ENCODE assay signal across 1 cellular context in genomic region chr17:49496183-49496865, GRCh38.
TF ChIP-seq lines count a peak whose summit lies in the region.

No MANE protein-coding gene starts in this region.

TF ChIP-seq in HEK293, 187 proteins besides CTCF, POLR2A, EP300 and RAD21 (continued from another document):
- peak; percentile 97 for TF ChIP-seq ZBTB10 (tag by site-specific recombination; IDR thresholded peaks at IDR 0.05)
- TF ChIP-seq ZBTB17 (tag by site-specific recombination; IDR thresholded peaks at IDR 0.05), result peak; percentile 22; the same call in 1 of the 2 replicates
- TF ChIP-seq ZNF777 (tag by site-specific recombination; IDR thresholded peaks at IDR 0.05; ENCODE audit: borderline replicate concordance), result peak; percentile 57; the same call in 1 of the 2 replicates
- no peak for TF ChIP-seq ZNF292 (tag by site-specific recombination; IDR thresholded peaks at IDR 0.05; ENCODE audit: borderline replicate concordance, low read depth)
- peak; percentile 26; the same call in 1 of the 2 replicates for TF ChIP-seq WT1 (tag by site-specific recombination; IDR thresholded peaks at IDR 0.05)
- TF ChIP-seq ZNF169 (tag by site-specific recombination; IDR thresholded peaks at IDR 0.05), result no peak
- 0 out of 2 replicates have a peak, but pooled peaks have one; percentile 58 for TF ChIP-seq HOXC10 (CRISPR knock-in tag; IDR thresholded peaks at IDR 0.05)
- no peak for TF ChIP-seq OSR2 (tag by site-specific recombination; IDR thresholded peaks at IDR 0.05)
- TF ChIP-seq ZNF140 (tag by site-specific recombination; IDR thresholded peaks at IDR 0.05), result no peak
- TF ChIP-seq ZNF398 (tag by site-specific recombination; IDR thresholded peaks at IDR 0.05), result peak; percentile 46
- TF ChIP-seq ZNF544 (tag by site-specific recombination; IDR thresholded peaks at IDR 0.05), result no peak
- TF ChIP-seq KLF1 (tag by site-specific recombination; IDR thresholded peaks at IDR 0.05), result peak; percentile 31; the same call in 1 of the 2 replicates
- no peak for TF ChIP-seq YY2 (tag by site-specific recombination; IDR thresholded peaks at IDR 0.05)
- 0 out of 2 replicates have a peak, but pooled peaks have one; percentile 79 for TF ChIP-seq PRDM10 (tag by site-specific recombination; IDR thresholded peaks at IDR 0.05)
- TF ChIP-seq ZNF16 (tag by site-specific recombination; IDR thresholded peaks at IDR 0.05; ENCODE audit: low read depth), result 0 out of 2 replicates have a peak, but pooled peaks have one; percentile 4
- no peak for TF ChIP-seq ZNF692 (tag by site-specific recombination; IDR thresholded peaks at IDR 0.05)
- no peak for TF ChIP-seq ZNF248 (tag by site-specific recombination; IDR thresholded peaks at IDR 0.05)
- TF ChIP-seq GLI4 (tag by site-specific recombination; IDR thresholded peaks at IDR 0.05), result no peak
- peak; percentile 46; the same call in 1 of the 2 replicates for TF ChIP-seq ZIC2 (tag by site-specific recombination; IDR thresholded peaks at IDR 0.05)
- TF ChIP-seq ZSCAN30 (tag by site-specific recombination; IDR thresholded peaks at IDR 0.05), result 0 out of 2 replicates have a peak, but pooled peaks have one; percentile 58
- TF ChIP-seq ZBTB26 (tag by site-specific recombination; optimal IDR thresholded peaks at IDR 0.05), result peak; percentile 91
- TF ChIP-seq ZNF660 (tag by site-specific recombination; IDR thresholded peaks at IDR 0.05), result peak; percentile 77; the same call in 1 of the 2 replicates
- peak; percentile 9 for TF ChIP-seq SP3 (tag by site-specific recombination; IDR thresholded peaks at IDR 0.05)
- no peak for TF ChIP-seq ZNF670 (tag by site-specific recombination; IDR thresholded peaks at IDR 0.05; ENCODE audit: low read depth)
- TF ChIP-seq ZBTB20 (tag by site-specific recombination; IDR thresholded peaks at IDR 0.05), result peak; percentile 61
- TF ChIP-seq ZNF580 (tag by site-specific recombination; IDR thresholded peaks at IDR 0.05), result no peak
- TF ChIP-seq PBX3 (CRISPR knock-in tag; IDR thresholded peaks at IDR 0.05), result peak; percentile 35; the same call in 1 of the 2 replicates
- TF ChIP-seq REST (tag by site-specific recombination; IDR thresholded peaks at IDR 0.05), result 0 out of 2 replicates have a peak, but pooled peaks have one; percentile 14
